Comparison of ENCODE assay signal across 11 cellular contexts in genomic region chr16:56574625-56575024, GRCh38. TPM values are rescaled to one million over a fixed set of nuclear protein-coding genes. Genes with fewer than 3 reads are reported as not detected.
"Had no signal": no experiment of that assay in that cellular context is flagged by ENCODE, and none has a peak within 500 bp of the region (broad histone marks: within the 10 kb centered on the region; RNA-seq: fewer than 3 reads in every experiment).

No MANE protein-coding gene starts in this region.

- H3K4me3 ChIP-seq: GM23248, GM23338, HAP-1 had no signal

- H3K36me3 ChIP-seq: HAP-1 had no signal

- DNase-seq: GM23248, GOT3, H7, H9, HCEC 1CT, HFFc6 had no signal

- H3K4me2 ChIP-seq: GM23338 had no signal

- H2AFZ ChIP-seq: GM23248, GM23338 had no signal

- H3K4me1 ChIP-seq: HAP-1 had no signal

- FAIRE-seq: H1, H54 had no signal

- H3K9ac ChIP-seq: GM23248 had no signal

- ATAC-seq: GM23338 had no signal

- H3K27ac ChIP-seq: GM23248 had no signal

RNA-seq across cellular contexts. Expression of gene MT4, which starts 9.8 kb away (rescaled TPM):
- total RNA-seq: GM23248, GM23338, H1, H4, H7, H9, HFFc6 had no signal
- polyA plus RNA-seq: GM23248, GM23338, H1 had no signal

RNA-seq across cellular contexts. Expression of gene MT3, which starts 14.7 kb away (rescaled TPM):
- total RNA-seq: GM23248, GM23338, H1, H4, H9, HFFc6 had no signal
- polyA plus RNA-seq: GM23248, GM23338 had no signal

RNA-seq across cellular contexts. Expression of gene MT1E, which starts 51.0 kb away (rescaled TPM):
- total RNA-seq: H4 had no signal
